Comparison of ENCODE assay signal across 9 cellular contexts in genomic region chr16:88468289-88469129, GRCh38. TPM values are rescaled to one million over a fixed set of nuclear protein-coding genes. Genes with fewer than 3 reads are reported as not detected.
A peak's percentile ranks its signal among the peaks of the same experiment; 100 is the strongest.
DNase-seq lines count a peak whose midpoint lies in the region; ATAC-seq and TF ChIP-seq lines count a peak whose summit lies in the region.
"Had no signal": no experiment of that assay in that cellular context is flagged by ENCODE, and none has a peak within 500 bp of the region (broad histone marks: within the 10 kb centered on the region; RNA-seq: fewer than 3 reads in every experiment).

No MANE protein-coding gene starts in this region.

- H3K27me3 ChIP-seq in DND-41 (ENCODE audit: insufficient read depth, low read length, poor library complexity): no peaks in the 10 kb centered on the region
- H3K27me3 ChIP-seq in vagina: no peaks in the 10 kb centered on the region

- H3K27ac ChIP-seq in DND-41 (ENCODE audit: low read length): no peak overlapping the region
- no peak overlapping the region for H3K27ac ChIP-seq in vagina
- H3K27ac ChIP-seq in coronary artery: peak overlapping the region in 1 of 2 donors; percentile 19
- H3K27ac ChIP-seq: lower lobe of right lung had no signal

- no peak overlapping the region for H3K4me2 ChIP-seq in DND-41 (ENCODE audit: insufficient read depth, low read length)

- peaks cover 80% of the 10 kb centered on the region for H4K20me1 ChIP-seq in DND-41 (ENCODE audit: insufficient read depth, low read length)

- in situ Hi-C loops in KBM-7 (cut with MboI; ENCODE audit: low pct_unique_long_range_greater_than_20kb, low sequenced_read_pairs): no loop called here

- H3K9ac ChIP-seq in DND-41 (ENCODE audit: low read depth, low read length): no peak overlapping the region

- no peak overlapping the region for H2AFZ ChIP-seq in DND-41 (ENCODE audit: low read depth, low read length)

- no peaks in the 10 kb centered on the region for H3K9me3 ChIP-seq in DND-41 (ENCODE audit: insufficient read depth, low read length, severe bottlenecking)
- no peaks in the 10 kb centered on the region for H3K9me3 ChIP-seq in vagina
- H3K9me3 ChIP-seq: lower lobe of right lung had no signal

- H3K27me3 Mint-ChIP-seq in activated naive CD8-positive, alpha-beta T cell treated with anti-CD3 and anti-CD28 coated beads for 36 hours: no peaks in the 10 kb centered on the region

- no peak overlapping the region for H3K27ac Mint-ChIP-seq in activated naive CD8-positive, alpha-beta T cell treated with anti-CD3 and anti-CD28 coated beads for 36 hours

- no peak overlapping the region for H3K4me3 Mint-ChIP-seq in activated naive CD8-positive, alpha-beta T cell treated with anti-CD3 and anti-CD28 coated beads for 36 hours

- no peaks in the 10 kb centered on the region for H3K9me3 Mint-ChIP-seq in activated naive CD8-positive, alpha-beta T cell treated with anti-CD3 and anti-CD28 coated beads for 36 hours

- no peaks in the 10 kb centered on the region for H3K36me3 ChIP-seq in DND-41 (ENCODE audit: insufficient read depth, low read length)
- H3K36me3 ChIP-seq in vagina: no peaks in the 10 kb centered on the region
- H3K36me3 ChIP-seq: lower lobe of right lung had no signal

- TF ChIP-seq POLR2A in vagina (IDR thresholded peaks at IDR 0.05): no peak

- H3K4me1 ChIP-seq in DND-41 (ENCODE audit: insufficient read depth, low read length): no peaks in the 10 kb centered on the region
- peaks cover 8% of the 10 kb centered on the region for H3K4me1 ChIP-seq in vagina
- H3K4me1 ChIP-seq: lower lobe of right lung had no signal

- H3K4me3 ChIP-seq in DND-41 (ENCODE audit: low read depth in 1 of 2, low read length in 2 of 2) (no peak overlapping the region), vagina (no peak overlapping the region), coronary artery (no peak overlapping the region)
- H3K4me3 ChIP-seq: lower lobe of right lung had no signal

- H3K79me2 ChIP-seq in DND-41 (ENCODE audit: insufficient read depth, low read length): no peaks in the 10 kb centered on the region

- H3K4me1 Mint-ChIP-seq in activated naive CD8-positive, alpha-beta T cell treated with anti-CD3 and anti-CD28 coated beads for 36 hours: peaks cover 47% of the 10 kb centered on the region

- DNase-seq in DND-41 (peak; percentile 74), KBM-7 (peak; percentile 48), myocyte (ENCODE audit: low read depth) (peak; percentile 45), vagina (ENCODE audit: extremely low spot score in 2 of 2) (no peak), coronary artery (ENCODE audit: low spot score) (no peak)
- peak; percentile 30 for DNase-seq in activated naive CD8-positive, alpha-beta T cell treated with anti-CD3 and anti-CD28 coated beads for 36 hours
- DNase-seq: lower lobe of right lung had no signal

- TF ChIP-seq CTCF in DND-41 (IDR thresholded peaks at IDR 0.05; ENCODE audit: borderline replicate concordance, extremely low read depth, low read length, poor library complexity, severe bottlenecking) (no peak), vagina (IDR thresholded peaks at IDR 0.05) (no peak), coronary artery (IDR thresholded peaks at IDR 0.05) (no peak)

- intact Hi-C loops in vagina (cut with DNase I): no loop called here

- H3K36me3 Mint-ChIP-seq in activated naive CD8-positive, alpha-beta T cell treated with anti-CD3 and anti-CD28 coated beads for 36 hours: no peaks in the 10 kb centered on the region

- ATAC-seq in DND-41 (ENCODE audit: insufficient read depth, low read depth) (peak; percentile 97), HG03196 (IDR thresholded peaks at IDR 0.05; ENCODE audit: unreplicated experiment) (no peak), GM18909 (IDR thresholded peaks at IDR 0.05; ENCODE audit: poor library complexity, unreplicated experiment) (no peak)

RNA-seq across cellular contexts. Expression of gene ZFPM1, which starts 15.4 kb away (rescaled TPM):
- total RNA-seq in activated naive CD8-positive, alpha-beta T cell treated with anti-CD3 and anti-CD28 coated beads for 36 hours: 1 to 10 TPM; 6.7 to 6.9 TPM
- total RNA-seq in myocyte: 0.70 and 0.94 TPM in 2 replicates
- polyA plus RNA-seq in myocyte (2012): 3.3 TPM
- 1.7 TPM for total RNA-seq in vagina

Comparison
In these comparisons a context has a peak if more than half of its experiments do, and no peak if none do; other contexts are left out.
1. DNase-seq: peak in DND-41 (single experiment), KBM-7 (single experiment), activated naive CD8-positive, alpha-beta T cell treated with anti-CD3 and anti-CD28 coated beads for 36 hours (single experiment) and myocyte (single experiment); none in vagina (0 of 2) and coronary artery (single experiment).